ENCODE assay signal across 1 cellular context in the genomic region with DNA sequence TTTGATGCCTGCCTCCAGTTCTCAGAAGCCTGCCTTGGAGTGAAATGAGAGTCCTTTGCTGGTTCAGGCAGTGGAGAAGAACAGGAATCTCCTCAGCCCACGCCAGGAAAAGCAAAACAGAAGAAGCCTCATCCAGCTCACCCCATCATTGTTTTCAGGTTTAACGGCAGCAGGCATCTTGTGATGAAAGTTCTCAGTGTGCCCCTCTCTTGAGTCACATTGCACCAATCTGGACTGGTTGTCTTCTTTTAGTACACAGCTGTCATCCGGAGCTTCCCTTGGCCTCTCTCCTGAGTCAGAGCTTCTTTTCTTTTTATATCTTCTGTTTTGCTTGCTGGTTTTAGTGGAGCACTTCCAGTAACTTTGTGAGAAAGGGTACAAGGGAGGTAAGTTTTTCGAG.
TF ChIP-seq lines count a peak whose summit lies in the region.

No MANE protein-coding gene starts in this region.

TF ChIP-seq in GM23338, 12 proteins besides CTCF, POLR2A, EP300 and RAD21 (continued from another document):
- TF ChIP-seq, protein P1, sequence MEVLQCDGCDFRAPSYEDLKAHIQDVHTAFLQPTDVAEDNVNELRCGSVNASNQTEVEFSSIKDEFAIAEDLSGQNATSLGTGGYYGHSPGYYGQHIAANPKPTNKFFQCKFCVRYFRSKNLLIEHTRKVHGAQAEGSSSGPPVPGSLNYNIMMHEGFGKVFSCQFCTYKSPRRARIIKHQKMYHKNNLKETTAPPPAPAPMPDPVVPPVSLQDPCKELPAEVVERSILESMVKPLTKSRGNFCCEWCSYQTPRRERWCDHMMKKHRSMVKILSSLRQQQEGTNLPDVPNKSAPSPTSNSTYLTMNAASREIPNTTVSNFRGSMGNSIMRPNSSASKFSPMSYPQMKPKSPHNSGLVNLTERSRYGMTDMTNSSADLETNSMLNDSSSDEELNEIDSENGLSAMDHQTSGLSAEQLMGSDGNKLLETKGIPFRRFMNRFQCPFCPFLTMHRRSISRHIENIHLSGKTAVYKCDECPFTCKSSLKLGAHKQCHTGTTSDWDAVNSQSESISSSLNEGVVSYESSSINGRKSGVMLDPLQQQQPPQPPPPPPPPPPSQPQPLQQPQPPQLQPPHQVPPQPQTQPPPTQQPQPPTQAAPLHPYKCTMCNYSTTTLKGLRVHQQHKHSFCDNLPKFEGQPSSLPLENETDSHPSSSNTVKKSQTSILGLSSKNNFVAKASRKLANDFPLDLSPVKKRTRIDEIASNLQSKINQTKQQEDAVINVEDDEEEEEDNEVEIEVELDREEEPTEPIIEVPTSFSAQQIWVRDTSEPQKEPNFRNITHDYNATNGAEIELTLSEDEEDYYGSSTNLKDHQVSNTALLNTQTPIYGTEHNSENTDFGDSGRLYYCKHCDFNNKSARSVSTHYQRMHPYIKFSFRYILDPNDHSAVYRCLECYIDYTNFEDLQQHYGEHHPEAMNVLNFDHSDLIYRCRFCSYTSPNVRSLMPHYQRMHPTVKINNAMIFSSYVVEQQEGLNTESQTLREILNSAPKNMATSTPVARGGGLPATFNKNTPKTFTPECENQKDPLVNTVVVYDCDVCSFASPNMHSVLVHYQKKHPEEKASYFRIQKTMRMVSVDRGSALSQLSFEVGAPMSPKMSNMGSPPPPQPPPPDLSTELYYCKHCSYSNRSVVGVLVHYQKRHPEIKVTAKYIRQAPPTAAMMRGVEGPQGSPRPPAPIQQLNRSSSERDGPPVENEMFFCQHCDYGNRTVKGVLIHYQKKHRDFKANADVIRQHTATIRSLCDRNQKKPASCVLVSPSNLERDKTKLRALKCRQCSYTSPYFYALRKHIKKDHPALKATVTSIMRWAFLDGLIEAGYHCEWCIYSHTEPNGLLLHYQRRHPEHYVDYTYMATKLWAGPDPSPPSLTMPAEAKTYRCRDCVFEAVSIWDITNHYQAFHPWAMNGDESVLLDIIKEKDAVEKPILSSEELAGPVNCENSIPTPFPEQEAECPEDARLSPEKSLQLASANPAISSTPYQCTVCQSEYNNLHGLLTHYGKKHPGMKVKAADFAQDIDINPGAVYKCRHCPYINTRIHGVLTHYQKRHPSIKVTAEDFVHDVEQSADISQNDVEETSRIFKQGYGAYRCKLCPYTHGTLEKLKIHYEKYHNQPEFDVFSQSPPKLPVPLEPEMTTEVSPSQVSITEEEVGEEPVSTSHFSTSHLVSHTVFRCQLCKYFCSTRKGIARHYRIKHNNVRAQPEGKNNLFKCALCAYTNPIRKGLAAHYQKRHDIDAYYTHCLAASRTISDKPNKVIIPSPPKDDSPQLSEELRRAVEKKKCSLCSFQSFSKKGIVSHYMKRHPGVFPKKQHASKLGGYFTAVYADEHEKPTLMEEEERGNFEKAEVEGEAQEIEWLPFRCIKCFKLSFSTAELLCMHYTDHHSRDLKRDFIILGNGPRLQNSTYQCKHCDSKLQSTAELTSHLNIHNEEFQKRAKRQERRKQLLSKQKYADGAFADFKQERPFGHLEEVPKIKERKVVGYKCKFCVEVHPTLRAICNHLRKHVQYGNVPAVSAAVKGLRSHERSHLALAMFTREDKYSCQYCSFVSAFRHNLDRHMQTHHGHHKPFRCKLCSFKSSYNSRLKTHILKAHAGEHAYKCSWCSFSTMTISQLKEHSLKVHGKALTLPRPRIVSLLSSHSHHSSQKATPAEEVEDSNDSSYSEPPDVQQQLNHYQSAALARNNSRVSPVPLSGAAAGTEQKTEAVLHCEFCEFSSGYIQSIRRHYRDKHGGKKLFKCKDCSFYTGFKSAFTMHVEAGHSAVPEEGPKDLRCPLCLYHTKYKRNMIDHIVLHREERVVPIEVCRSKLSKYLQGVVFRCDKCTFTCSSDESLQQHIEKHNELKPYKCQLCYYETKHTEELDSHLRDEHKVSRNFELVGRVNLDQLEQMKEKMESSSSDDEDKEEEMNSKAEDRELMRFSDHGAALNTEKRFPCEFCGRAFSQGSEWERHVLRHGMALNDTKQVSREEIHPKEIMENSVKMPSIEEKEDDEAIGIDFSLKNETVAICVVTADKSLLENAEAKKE (CRISPR knock-in tag; IDR thresholded peaks at IDR 0.05) = no peak
- TF ChIP-seq, protein P2, sequence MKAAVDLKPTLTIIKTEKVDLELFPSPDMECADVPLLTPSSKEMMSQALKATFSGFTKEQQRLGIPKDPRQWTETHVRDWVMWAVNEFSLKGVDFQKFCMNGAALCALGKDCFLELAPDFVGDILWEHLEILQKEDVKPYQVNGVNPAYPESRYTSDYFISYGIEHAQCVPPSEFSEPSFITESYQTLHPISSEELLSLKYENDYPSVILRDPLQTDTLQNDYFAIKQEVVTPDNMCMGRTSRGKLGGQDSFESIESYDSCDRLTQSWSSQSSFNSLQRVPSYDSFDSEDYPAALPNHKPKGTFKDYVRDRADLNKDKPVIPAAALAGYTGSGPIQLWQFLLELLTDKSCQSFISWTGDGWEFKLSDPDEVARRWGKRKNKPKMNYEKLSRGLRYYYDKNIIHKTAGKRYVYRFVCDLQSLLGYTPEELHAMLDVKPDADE (IDR thresholded peaks at IDR 0.05) = no peak
- TF ChIP-seq CREB1 (CRISPR knock-in tag; IDR thresholded peaks at IDR 0.05; ENCODE audit: low read depth) (no peak), EZH2 (IDR thresholded peaks at IDR 0.05; ENCODE audit: low read depth, unreplicated experiment) (no peak), STAT1 (IDR thresholded peaks at IDR 0.05; ENCODE audit: unreplicated experiment) (no peak)
- TF ChIP-seq, protein P3, sequence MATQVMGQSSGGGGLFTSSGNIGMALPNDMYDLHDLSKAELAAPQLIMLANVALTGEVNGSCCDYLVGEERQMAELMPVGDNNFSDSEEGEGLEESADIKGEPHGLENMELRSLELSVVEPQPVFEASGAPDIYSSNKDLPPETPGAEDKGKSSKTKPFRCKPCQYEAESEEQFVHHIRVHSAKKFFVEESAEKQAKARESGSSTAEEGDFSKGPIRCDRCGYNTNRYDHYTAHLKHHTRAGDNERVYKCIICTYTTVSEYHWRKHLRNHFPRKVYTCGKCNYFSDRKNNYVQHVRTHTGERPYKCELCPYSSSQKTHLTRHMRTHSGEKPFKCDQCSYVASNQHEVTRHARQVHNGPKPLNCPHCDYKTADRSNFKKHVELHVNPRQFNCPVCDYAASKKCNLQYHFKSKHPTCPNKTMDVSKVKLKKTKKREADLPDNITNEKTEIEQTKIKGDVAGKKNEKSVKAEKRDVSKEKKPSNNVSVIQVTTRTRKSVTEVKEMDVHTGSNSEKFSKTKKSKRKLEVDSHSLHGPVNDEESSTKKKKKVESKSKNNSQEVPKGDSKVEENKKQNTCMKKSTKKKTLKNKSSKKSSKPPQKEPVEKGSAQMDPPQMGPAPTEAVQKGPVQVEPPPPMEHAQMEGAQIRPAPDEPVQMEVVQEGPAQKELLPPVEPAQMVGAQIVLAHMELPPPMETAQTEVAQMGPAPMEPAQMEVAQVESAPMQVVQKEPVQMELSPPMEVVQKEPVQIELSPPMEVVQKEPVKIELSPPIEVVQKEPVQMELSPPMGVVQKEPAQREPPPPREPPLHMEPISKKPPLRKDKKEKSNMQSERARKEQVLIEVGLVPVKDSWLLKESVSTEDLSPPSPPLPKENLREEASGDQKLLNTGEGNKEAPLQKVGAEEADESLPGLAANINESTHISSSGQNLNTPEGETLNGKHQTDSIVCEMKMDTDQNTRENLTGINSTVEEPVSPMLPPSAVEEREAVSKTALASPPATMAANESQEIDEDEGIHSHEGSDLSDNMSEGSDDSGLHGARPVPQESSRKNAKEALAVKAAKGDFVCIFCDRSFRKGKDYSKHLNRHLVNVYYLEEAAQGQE (IDR thresholded peaks at IDR 0.05; ENCODE audit: unreplicated experiment) = no peak
